In genomic region chr17:1730345-1731193, GRCh38 we compare ENCODE assay signal across 13 cellular contexts. TPM values are rescaled to one million over a fixed set of nuclear protein-coding genes. Genes with fewer than 3 reads are reported as not detected.
A peak's percentile ranks its signal among the peaks of the same experiment; 100 is the strongest.
DNase-seq lines count a peak whose midpoint lies in the region; ATAC-seq and TF ChIP-seq lines count a peak whose summit lies in the region.
"Had no signal": no experiment of that assay in that cellular context is flagged by ENCODE, and none has a peak within 500 bp of the region (broad histone marks: within the 10 kb centered on the region; RNA-seq: fewer than 3 reads in every experiment).

No MANE protein-coding gene starts in this region.

- no peak overlapping the region for H3K4me3 Mint-ChIP-seq in activated CD8-positive, alpha-beta T cell treated with anti-CD3 and anti-CD28 coated beads, Interleukin-2, amount 10 ng/mL, durations not matched to agents 7 days and 5 days
- H3K4me3 Mint-ChIP-seq: T-helper 1 cell treated with Interleukin-12 subunit alpha and Interleukin-12 subunit beta and Interleukin-4 antibody, amounts not matched to agents 30 μg/mL and 1 μg/mL, for 36 hours; type B pancreatic cell had no signal

- CTCF ChIA-PET in activated CD8-positive, alpha-beta T cell treated with anti-CD3 and anti-CD28 coated beads, Interleukin-2, amount 10 ng/mL, durations not matched to agents 7 days and 5 days (lab: Charles Lee) = interaction anchor here (1.4 kb wide), 1 partner anchor 9 kb away, joined by 5 read pairs; no protein-coding TSS in a partner anchor

- peaks cover 25% of the 10 kb centered on the region for H3K36me3 Mint-ChIP-seq in activated CD8-positive, alpha-beta T cell treated with anti-CD3 and anti-CD28 coated beads, Interleukin-2, amount 10 ng/mL, durations not matched to agents 7 days and 5 days (ENCODE audit: low read depth)
- H3K36me3 Mint-ChIP-seq: type B pancreatic cell had no signal

- no peak overlapping the region for H3K27ac Mint-ChIP-seq in activated CD8-positive, alpha-beta T cell treated with anti-CD3 and anti-CD28 coated beads, Interleukin-2, amount 10 ng/mL, durations not matched to agents 7 days and 5 days
- H3K27ac Mint-ChIP-seq: T-helper 1 cell treated with Interleukin-12 subunit alpha and Interleukin-12 subunit beta and Interleukin-4 antibody, amounts not matched to agents 30 μg/mL and 1 μg/mL, for 36 hours; type B pancreatic cell had no signal

- POLR2A ChIA-PET in activated CD8-positive, alpha-beta T cell treated with anti-CD3 and anti-CD28 coated beads, Interleukin-2, amount 10 ng/mL, durations not matched to agents 7 days and 5 days (lab: Charles Lee) = interaction anchor here (0.7 kb wide), 1 partner anchor 64 kb away, joined by 5 read pairs; no protein-coding TSS in a partner anchor

- peak; percentile 68 for ATAC-seq in esophagus mucosa
- ATAC-seq in HG03520 (IDR thresholded peaks at IDR 0.05; ENCODE audit: unreplicated experiment) = no peak
- ATAC-seq in activated CD8-positive, alpha-beta T cell treated with anti-CD3 and anti-CD28 coated beads, Interleukin-2, amount 10 ng/mL, durations not matched to agents 7 days and 5 days = no peak
- ATAC-seq: naive thymus-derived CD4-positive, alpha-beta T cell had no signal

- no peaks in the 10 kb centered on the region for H3K9me3 Mint-ChIP-seq in activated CD8-positive, alpha-beta T cell treated with anti-CD3 and anti-CD28 coated beads, Interleukin-2, amount 10 ng/mL, durations not matched to agents 7 days and 5 days (ENCODE audit: insufficient read depth)
- H3K9me3 Mint-ChIP-seq: brain; IgD-negative memory B cell; naive thymus-derived CD4-positive, alpha-beta T cell; T-helper 1 cell treated with Interleukin-12 subunit alpha and Interleukin-12 subunit beta and Interleukin-4 antibody, amounts not matched to agents 30 μg/mL and 1 μg/mL, for 36 hours; type B pancreatic cell had no signal

- H3K27me3 Mint-ChIP-seq in activated CD8-positive, alpha-beta T cell treated with anti-CD3 and anti-CD28 coated beads, Interleukin-2, amount 10 ng/mL, durations not matched to agents 7 days and 5 days (ENCODE audit: low read depth) = no peaks in the 10 kb centered on the region
- H3K27me3 Mint-ChIP-seq: brain; IgD-negative memory B cell; naive thymus-derived CD4-positive, alpha-beta T cell; type B pancreatic cell had no signal

- DNase-seq in A172 (ENCODE audit: low spot score) (peak; percentile 83), myocyte (ENCODE audit: low read depth) (peak; percentile 93), NCI-H1092 treated with DMSO at 0.1 percent for 48 hours (lab: John Stamatoyannopoulos, UW) (no peak), globus pallidus (ENCODE audit: low spot score) (no peak)
- no peak for DNase-seq in activated CD8-positive, alpha-beta T cell treated with anti-CD3 and anti-CD28 coated beads, Interleukin-2, amount 10 ng/mL, durations not matched to agents 7 days and 5 days

- peaks cover 22% of the 10 kb centered on the region for H3K4me1 Mint-ChIP-seq in activated CD8-positive, alpha-beta T cell treated with anti-CD3 and anti-CD28 coated beads, Interleukin-2, amount 10 ng/mL, durations not matched to agents 7 days and 5 days (ENCODE audit: low read depth)

TF ChIP-seq in PFSK-1, 5 proteins besides CTCF, POLR2A, EP300 and RAD21:
- TF ChIP-seq POLR2AphosphoS5 (IDR thresholded peaks at IDR 0.05; ENCODE audit: low read depth, low read length) = 0 out of 2 replicates have a peak, but pooled peaks have one; percentile 39
- peak; percentile 88 for TF ChIP-seq FOXP2 (optimal IDR thresholded peaks at IDR 0.05; ENCODE audit: borderline replicate concordance, extremely low read depth, extremely low read length, insufficient read depth)
- TF ChIP-seq SIN3A (IDR thresholded peaks at IDR 0.05; ENCODE audit: borderline replicate concordance, insufficient read depth, low read length) = no peak

RNA-seq across cellular contexts. Expression of gene WDR81, which starts 6.1 kb away (rescaled TPM):
- 22.2 and 25.5 TPM in 2 replicates for total RNA-seq in A172 (2014; rRNA removed; shearing (Covaris generic))
- polyA plus RNA-seq in PFSK-1 (2012; ENCODE audit: insufficient read length, low read depth) = 47.8 TPM
- total RNA-seq in esophagus mucosa = 10.2 TPM
- 76.0 and 76.8 TPM in 2 replicates for total RNA-seq in myocyte
- polyA plus RNA-seq in myocyte (2012) = 30.0 TPM
- total RNA-seq in activated CD8-positive, alpha-beta T cell treated with anti-CD3 and anti-CD28 coated beads, Interleukin-2, amount 10 ng/mL, durations not matched to agents 7 days and 5 days = 10 to 100 TPM; 29.4 to 30.8 TPM

RNA-seq across cellular contexts. Expression of gene SERPINF2, which starts 12.1 kb away (rescaled TPM):
- total RNA-seq in A172 (2014; rRNA removed; shearing (Covaris generic)) = 0.64 and 1.9 TPM in 2 replicates
- 1.1 TPM for polyA plus RNA-seq in PFSK-1 (2012; ENCODE audit: insufficient read length, low read depth)
- 2.7 TPM for total RNA-seq in esophagus mucosa
- total RNA-seq in myocyte = 0.67 and 2.0 TPM in 2 replicates
- 1.1 TPM for polyA plus RNA-seq in myocyte (2012)
- total RNA-seq in activated CD8-positive, alpha-beta T cell treated with anti-CD3 and anti-CD28 coated beads, Interleukin-2, amount 10 ng/mL, durations not matched to agents 7 days and 5 days = under 1 TPM; 0.16 to 0.31 TPM
- polyA plus RNA-seq: naive thymus-derived CD4-positive, alpha-beta T cell had no signal

RNA-seq across cellular contexts. Expression of gene TLCD2, which starts 20.4 kb away (rescaled TPM):
- 0.45 and 0.50 TPM in 2 replicates for total RNA-seq in A172 (2014; rRNA removed; shearing (Covaris generic))
- polyA plus RNA-seq in PFSK-1 (2012; ENCODE audit: insufficient read length, low read depth) = 1.4 TPM
- 10.9 TPM for total RNA-seq in esophagus mucosa
- total RNA-seq in myocyte = 1.7 and 1.8 TPM in 2 replicates
- 10.2 TPM for polyA plus RNA-seq in myocyte (2012)
- total RNA-seq in activated CD8-positive, alpha-beta T cell treated with anti-CD3 and anti-CD28 coated beads, Interleukin-2, amount 10 ng/mL, durations not matched to agents 7 days and 5 days = under 1 TPM in 1 of 2 experiments, not detected in 1; 0.13 TPM
- polyA plus RNA-seq: IgD-negative memory B cell; naive thymus-derived CD4-positive, alpha-beta T cell had no signal

RNA-seq across cellular contexts. Expression of gene SERPINF1, which starts 31.3 kb away (rescaled TPM):
- 11.0 and 13.4 TPM in 2 replicates for total RNA-seq in A172 (2014; rRNA removed; shearing (Covaris generic))
- polyA plus RNA-seq in PFSK-1 (2012; ENCODE audit: insufficient read length, low read depth) = 1,439 TPM
- 28.4 TPM for total RNA-seq in esophagus mucosa
- total RNA-seq in myocyte = 5,512 and 6,691 TPM in 2 replicates
- 567 TPM for polyA plus RNA-seq in myocyte (2012)
- 1 to 10 TPM; 3.9 to 6.0 TPM for total RNA-seq in activated CD8-positive, alpha-beta T cell treated with anti-CD3 and anti-CD28 coated beads, Interleukin-2, amount 10 ng/mL, durations not matched to agents 7 days and 5 days

RNA-seq across cellular contexts. Expression of gene PRPF8, which starts 45.9 kb away (rescaled TPM):
- total RNA-seq in A172 (2014; rRNA removed; shearing (Covaris generic)) = 77.9 and 90.5 TPM in 2 replicates
- polyA plus RNA-seq in PFSK-1 (2012; ENCODE audit: insufficient read length, low read depth) = 613 TPM
- total RNA-seq in esophagus mucosa (171 TPM), myocyte (86.1 and 89.3 TPM in 2 replicates)
- 147 TPM for polyA plus RNA-seq in myocyte (2012)
- total RNA-seq in activated CD8-positive, alpha-beta T cell treated with anti-CD3 and anti-CD28 coated beads, Interleukin-2, amount 10 ng/mL, durations not matched to agents 7 days and 5 days = 100 to 1,000 TPM; 309 to 321 TPM

Comparison
In these comparisons a context has a peak if more than half of its experiments do, and no peak if none do; other contexts are left out.
1. DNase-seq: peak in A172 (single experiment) and myocyte (single experiment); none in NCI-H1092 treated with DMSO at 0.1 percent for 48 hours (single experiment), activated CD8-positive, alpha-beta T cell treated with anti-CD3 and anti-CD28 coated beads, Interleukin-2, amount 10 ng/mL, durations not matched to agents 7 days and 5 days (single experiment) and globus pallidus (single experiment).